ENCODE assay signal across 8 cellular contexts in the genomic region with DNA sequence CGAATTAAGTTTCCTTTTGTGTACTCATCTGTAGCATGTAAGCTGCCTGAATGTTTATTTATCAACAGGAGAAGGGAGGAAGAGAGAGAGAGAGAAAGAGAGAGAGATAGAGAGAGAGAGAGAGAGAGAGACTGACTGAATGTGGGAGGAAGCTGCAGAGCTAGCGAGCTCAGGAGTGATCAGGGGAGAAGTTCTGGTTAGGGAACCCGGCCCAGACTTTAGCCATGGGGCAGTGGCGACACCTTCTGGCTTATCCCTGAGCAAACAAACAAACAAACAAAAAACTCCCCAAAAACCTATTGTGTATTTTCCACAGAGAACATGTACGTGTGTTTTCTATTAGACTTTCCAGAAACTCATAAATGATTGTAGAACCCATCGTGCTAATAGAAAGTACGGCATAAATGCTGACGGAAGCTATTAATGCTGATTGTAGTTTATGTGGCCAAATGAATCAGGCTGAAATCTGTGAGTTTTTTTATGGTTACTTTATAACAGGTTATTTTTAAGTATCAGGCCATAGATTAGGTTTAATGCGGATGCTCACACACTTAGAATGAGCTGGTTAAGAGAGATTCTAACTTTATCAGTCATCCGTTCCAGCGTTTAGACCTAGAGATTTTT.
DNase-seq lines count a peak whose midpoint lies in the region; ATAC-seq, FAIRE-seq and TF ChIP-seq lines count a peak whose summit lies in the region.

No MANE protein-coding gene starts in this region.

- H3K79me2 ChIP-seq in HepG2 (ENCODE audit: insufficient read depth, low read length): no peaks in the 10 kb centered on the region

- no peak overlapping the region for H3K4me2 ChIP-seq in HepG2 (ENCODE audit: low read depth, low read length)

- H3K27me3 ChIP-seq in A673 (replicated peaks; ENCODE audit: insufficient read depth, low read depth, low read length, poor library complexity) (no peaks in the 10 kb centered on the region), HepG2 (ENCODE audit: control insufficient read depth in 1 of 2, insufficient read depth in 2 of 2, low read length in 2 of 2) (no peaks in the 10 kb centered on the region; a peak in 1 of 5 replicates)

- H3K4me3 Mint-ChIP-seq in WTC11 (no peak overlapping the region), chondrocyte (ENCODE audit: unreplicated experiment) (no peak overlapping the region)

- TF ChIP-seq CTCF in A673 (conservative IDR thresholded peaks at IDR 0.05; ENCODE audit: low read depth, low read length) (peak; percentile 76), WTC11 (IDR thresholded peaks at IDR 0.05) (peak; percentile 50), chondrocyte (IDR thresholded peaks at IDR 0.05) (peak; percentile 89), HepG2 (CRISPR knock-in tag; IDR thresholded peaks at IDR 0.05) (peak; percentile 70)

- no peak overlapping the region for H3K4me3 ChIP-seq in A673 (ENCODE audit: low read depth, low read length, poor library complexity, severe bottlenecking)
- no peak overlapping the region for H3K4me3 ChIP-seq in HepG2 (replicated peaks in 1 of 3; ENCODE audit: insufficient read depth in 1 of 3, low read depth in 2 of 3, low read length in 3 of 3)

- H3K36me3 Mint-ChIP-seq in WTC11: no peaks in the 10 kb centered on the region
- no peaks in the 10 kb centered on the region for H3K36me3 Mint-ChIP-seq in chondrocyte (ENCODE audit: low read depth)

- no peak for TF ChIP-seq POLR2A in GM12891 (IDR thresholded peaks at IDR 0.05; ENCODE audit: low read depth, low read length)
- TF ChIP-seq POLR2A in HepG2 (IDR thresholded peaks at IDR 0.05; ENCODE audit: insufficient read depth in 1 of 2, low read depth in 2 of 2, low read length in 2 of 2): no peak

- H3K27ac Mint-ChIP-seq in WTC11: no peak overlapping the region
- H3K27ac Mint-ChIP-seq in chondrocyte (ENCODE audit: unreplicated experiment): no peak overlapping the region

- CTCF ChIA-PET in A673 (lab: Charles Lee) (interaction anchor here (0.5 to 1.7 kb wide), 10 partner anchors 8 to 1447 kb away, joined by 3 to 11 read pairs (median 4); a partner anchor contains a TSS), WTC11 (lab: Charles Lee) (interaction anchor here (0.5 to 2.2 kb wide), 45 partner anchors 8 to 1453 kb away, joined by 3 to 36 read pairs (median 4); a partner anchor contains a TSS), HepG2 (lab: Yijun Ruan, JAX; ENCODE audit: low intra/inter-chr PET ratio, low total read pairs) (interaction anchor here (0.8 to 2.0 kb wide), 4 partner anchors 1267 to 1331 kb away, joined by 3 to 5 read pairs (median 4); no protein-coding TSS in a partner anchor)

- WGBS in HepG2 (ENCODE audit: low lambda C conversion rate): 23% methylated on average over 11 of the region's 11 CpGs

- H3K4me1 Mint-ChIP-seq in WTC11: peaks cover 34% of the 10 kb centered on the region
- H3K4me1 Mint-ChIP-seq in chondrocyte (ENCODE audit: low read depth): peaks cover 9% of the 10 kb centered on the region

- H3K9ac ChIP-seq in HepG2 (ENCODE audit: insufficient read depth, low read depth, low read length): no peak overlapping the region

- H3K9me3 Mint-ChIP-seq in WTC11 (no peaks in the 10 kb centered on the region), chondrocyte (ENCODE audit: low read depth) (no peaks in the 10 kb centered on the region)

- H3K4me1 ChIP-seq in A673 (ENCODE audit: insufficient read depth, low read length, poor library complexity, severe bottlenecking) (no peaks in the 10 kb centered on the region), HepG2 (ENCODE audit: insufficient read depth, low read length) (no peaks in the 10 kb centered on the region)

- H3K36me3 ChIP-seq in A673 (ENCODE audit: insufficient read depth, low read length, poor library complexity, severe bottlenecking) (no peaks in the 10 kb centered on the region), HepG2 (replicated peaks in 1 of 2; ENCODE audit: control insufficient read depth in 1 of 2, insufficient read depth in 2 of 2, low read length in 2 of 2) (no peaks in the 10 kb centered on the region)

- no peaks in the 10 kb centered on the region for H3K9me3 ChIP-seq in A673 (ENCODE audit: low read depth, low read length, poor library complexity, severe bottlenecking)
- no peaks in the 10 kb centered on the region for H3K9me3 ChIP-seq in HepG2 (ENCODE audit: low read length)

- H3K27ac ChIP-seq in A673 (ENCODE audit: low read depth, low read length, poor library complexity, severe bottlenecking): no peak overlapping the region
- H3K27ac ChIP-seq in HepG2 (ENCODE audit: extremely low read length, insufficient read depth, low read length): no peak overlapping the region

- peak; percentile 29; the same call in 1 of the 2 replicates for TF ChIP-seq RAD21 in HepG2 (CRISPR knock-in tag; IDR thresholded peaks at IDR 0.05)

- POLR2A ChIA-PET in A673 (lab: Charles Lee; ENCODE audit: low non-redundant PET): interaction anchor here (0.9 kb wide), 1 partner anchor 981 kb away, joined by 4 read pairs; no protein-coding TSS in a partner anchor
- POLR2A ChIA-PET in WTC11 (lab: Charles Lee): no interaction called here
- POLR2A ChIA-PET in HepG2 (lab: Yijun Ruan, JAX): no interaction called here

- peaks cover 11% of the 10 kb centered on the region; the same call in 1 of the 2 replicates for H3K27me3 Mint-ChIP-seq in WTC11 (ENCODE audit: low read depth)
- H3K27me3 Mint-ChIP-seq in chondrocyte (ENCODE audit: low read depth): peaks cover 9% of the 10 kb centered on the region

- no peak for FAIRE-seq in GM12891 (lab: Jason Lieb, UNC)
- no peak for FAIRE-seq in HepG2 (lab: Jason Lieb, UNC)

- DNase-seq in A673 (ENCODE audit: low spot score) (peak; percentile 66), GM12891 (ENCODE audit: insufficient read length, low spot score) (no peak), NAMALWA (ENCODE audit: low spot score) (peak; percentile 56), WTC11 (ENCODE audit: low spot score) (peak; percentile 75), chondrocyte (ENCODE audit: low spot score) (no peak), HepG2 (ENCODE audit: low spot score) (no peak)
- DNase-seq in stimulated activated CD4-positive, alpha-beta T cell treated with anti-CD3 and anti-CD28 coated beads, Interleukin-4, amount 100 ng/mL, for 48 hours (ENCODE audit: low read depth in 2 of 2): peak; percentile 42 to 54

- TF ChIP-seq EP300 in HepG2 (IDR thresholded peaks at IDR 0.05; ENCODE audit: low read depth in 2 of 2, low read length in 2 of 2) (no peak), HepG2 (CRISPR knock-in tag; IDR thresholded peaks at IDR 0.05; ENCODE audit: borderline replicate concordance) (no peak)

- no peak overlapping the region for H2AFZ ChIP-seq in HepG2 (ENCODE audit: low read length)

- in situ Hi-C loops in HepG2 (cut with HindIII; ENCODE audit: extremely low pct_ligation_motif_present, low pct_unique_long_range_greater_than_20kb): loop anchor here (25.0 kb wide), 1 partner anchor 1261 kb away; no protein-coding TSS in a partner anchor

- ATAC-seq in WTC11 (peak; percentile 83), HepG2 (peak; percentile 46; the same call in 1 of the 3 replicates), HG02610 (IDR thresholded peaks at IDR 0.05; ENCODE audit: unreplicated experiment) (no peak)

- BruUV-seq in A673 (replicated peaks; lab: Mats Ljungman, UMichigan) (no TSS peak), HepG2 (replicated peaks; lab: Mats Ljungman, UMichigan) (no TSS peak)

- intact Hi-C loops in A673 (cut with micrococcal nuclease; ENCODE audit: unreplicated experiment): loop anchor here (2.0 to 10.0 kb wide), 4 partner anchors 488 to 1446 kb away; no protein-coding TSS in a partner anchor
- intact Hi-C loops in HepG2 (cut with micrococcal nuclease; ENCODE audit: unreplicated experiment): loop anchor here (5.0 kb wide), 2 partner anchors 826 to 1331 kb away; no protein-coding TSS in a partner anchor

- H4K20me1 ChIP-seq in HepG2 (ENCODE audit: insufficient read depth, low read length): no peaks in the 10 kb centered on the region

TF ChIP-seq in GM12891, 5 proteins besides CTCF, POLR2A, EP300 and RAD21:
- TF ChIP-seq PAX5 (IDR thresholded peaks at IDR 0.05; ENCODE audit: insufficient read depth, low read length, severe bottlenecking) (no peak), SPI1 (IDR thresholded peaks at IDR 0.05; ENCODE audit: low read depth, low read length) (0 out of 2 replicates have a peak, but pooled peaks have one; percentile 27)

TF ChIP-seq in WTC11, 78 proteins besides CTCF, POLR2A, EP300 and RAD21 (continues in another document):
- no peak for TF ChIP-seq ZNF263 (CRISPR knock-in tag; IDR thresholded peaks at IDR 0.05; ENCODE audit: low read depth)
- no peak for TF ChIP-seq ZNF219 (CRISPR knock-in tag; IDR thresholded peaks at IDR 0.05; ENCODE audit: borderline replicate concordance)
- TF ChIP-seq, protein P1, sequence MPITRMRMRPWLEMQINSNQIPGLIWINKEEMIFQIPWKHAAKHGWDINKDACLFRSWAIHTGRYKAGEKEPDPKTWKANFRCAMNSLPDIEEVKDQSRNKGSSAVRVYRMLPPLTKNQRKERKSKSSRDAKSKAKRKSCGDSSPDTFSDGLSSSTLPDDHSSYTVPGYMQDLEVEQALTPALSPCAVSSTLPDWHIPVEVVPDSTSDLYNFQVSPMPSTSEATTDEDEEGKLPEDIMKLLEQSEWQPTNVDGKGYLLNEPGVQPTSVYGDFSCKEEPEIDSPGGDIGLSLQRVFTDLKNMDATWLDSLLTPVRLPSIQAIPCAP (CRISPR knock-in tag; IDR thresholded peaks at IDR 0.05): no peak
- no peak for TF ChIP-seq EMX1 (CRISPR knock-in tag; IDR thresholded peaks at IDR 0.05)
- TF ChIP-seq IRF2 (CRISPR knock-in tag; IDR thresholded peaks at IDR 0.05; ENCODE audit: borderline replicate concordance, low read depth): no peak
- no peak for TF ChIP-seq HMGA2 (CRISPR knock-in tag; IDR thresholded peaks at IDR 0.05)
- TF ChIP-seq GTF2I (CRISPR knock-in tag; conservative IDR thresholded peaks at IDR 0.05): no peak

TF ChIP-seq in HepG2, 621 proteins besides CTCF, POLR2A, EP300 and RAD21 (continues in another document):
- TF ChIP-seq MAFF (IDR thresholded peaks at IDR 0.05; ENCODE audit: low read depth, low read length): peak; percentile 89
- TF ChIP-seq MAFK (conservative IDR thresholded peaks at IDR 0.05 in 1 of 2, IDR thresholded peaks at IDR 0.05 in 1 of 2; ENCODE audit: low read length in 2 of 2): peak; percentile 91 to 95

Comparison
In these comparisons a context has a peak if more than half of its experiments do, and no peak if none do; other contexts are left out.
1. DNase-seq: peak in A673 (single experiment), NAMALWA (single experiment), WTC11 (single experiment) and stimulated activated CD4-positive, alpha-beta T cell treated with anti-CD3 and anti-CD28 coated beads, Interleukin-4, amount 100 ng/mL, for 48 hours (2 of 2); none in GM12891 (single experiment), chondrocyte (single experiment) and HepG2 (single experiment).
2. Peak in every context shown above with its lines, with median percentiles within 50 percentile points of each other: CTCF ChIP-seq.